In the genomic region with DNA sequence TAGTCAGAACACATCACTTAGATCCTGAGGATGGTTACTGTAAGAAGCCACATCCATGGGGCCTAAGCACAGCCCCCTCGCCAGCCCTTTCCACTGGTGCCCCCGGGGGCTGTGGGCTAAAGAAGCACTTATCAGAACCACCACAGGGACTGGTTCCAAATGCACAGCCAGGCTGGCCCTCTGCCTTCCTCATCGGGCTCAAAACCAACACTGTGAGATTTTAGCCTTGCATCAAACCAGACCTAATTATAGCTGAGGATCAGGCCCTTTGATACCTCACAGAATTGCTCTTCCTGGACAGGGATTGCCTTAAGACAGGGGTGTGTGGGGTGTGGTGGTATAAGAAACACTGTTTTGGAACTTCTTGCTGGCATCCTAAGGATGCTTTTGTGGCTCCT, we compare ENCODE assay signal across 17 cellular contexts.
"Had no signal": no experiment of that assay in that cellular context is flagged by ENCODE, and none has a peak within 500 bp of the region (broad histone marks: within the 10 kb centered on the region; RNA-seq: fewer than 3 reads in every experiment).

No MANE protein-coding gene starts in this region.

- H3K27ac Mint-ChIP-seq: activated naive CD4-positive, alpha-beta T cell treated with anti-CD3 and anti-CD28 coated beads, Interleukin-2, amount 10 ng/mL, durations not matched to agents 7 days and 5 days; activated naive CD8-positive, alpha-beta T cell treated with anti-CD3 and anti-CD28 coated beads, Interleukin-2, amount 10 ng/mL, durations not matched to agents 7 days and 5 days; dendritic cell treated with granulocyte-macrophage colony-stimulating factor and Interleukin-4, amounts not matched to agents 40 ng/mL and 50 ng/mL, for 4 days had no signal

- H3K9me3 Mint-ChIP-seq: activated naive CD4-positive, alpha-beta T cell treated with anti-CD3 and anti-CD28 coated beads, Interleukin-2, amount 10 ng/mL, durations not matched to agents 7 days and 5 days; activated naive CD8-positive, alpha-beta T cell treated with anti-CD3 and anti-CD28 coated beads, Interleukin-2, amount 10 ng/mL, durations not matched to agents 7 days and 5 days; activated T-cell treated with anti-CD3 and anti-CD28 coated beads, Interleukin-2, amount 50 U/mL, for 24 hours; dendritic cell treated with granulocyte-macrophage colony-stimulating factor and Interleukin-4, amounts not matched to agents 40 ng/mL and 50 ng/mL, for 4 days; naive thymus-derived CD4-positive, alpha-beta T cell had no signal

- H3K4me3 Mint-ChIP-seq: activated naive CD4-positive, alpha-beta T cell treated with anti-CD3 and anti-CD28 coated beads, Interleukin-2, amount 10 ng/mL, durations not matched to agents 7 days and 5 days; activated naive CD8-positive, alpha-beta T cell treated with anti-CD3 and anti-CD28 coated beads, Interleukin-2, amount 10 ng/mL, durations not matched to agents 7 days and 5 days; activated T-cell treated with anti-CD3 and anti-CD28 coated beads, Interleukin-2, amount 50 U/mL, for 24 hours; dendritic cell treated with granulocyte-macrophage colony-stimulating factor and Interleukin-4, amounts not matched to agents 40 ng/mL and 50 ng/mL, for 4 days; naive thymus-derived CD4-positive, alpha-beta T cell had no signal

- H3K27me3 Mint-ChIP-seq: activated T-cell treated with anti-CD3 and anti-CD28 coated beads, Interleukin-2, amount 50 U/mL, for 24 hours had no signal

- ATAC-seq: foreskin keratinocyte; naive thymus-derived CD4-positive, alpha-beta T cell; psoas muscle; stimulated activated naive CD8-positive, alpha-beta T cell treated with anti-CD3 and anti-CD28 coated beads, Interleukin-15, Interleukin-2, amounts not matched to agents 100 U/mL and 50 U/mL, for 24 hours had no signal

- H3K4me1 Mint-ChIP-seq: activated naive CD4-positive, alpha-beta T cell treated with anti-CD3 and anti-CD28 coated beads, Interleukin-2, amount 10 ng/mL, durations not matched to agents 7 days and 5 days; activated naive CD8-positive, alpha-beta T cell treated with anti-CD3 and anti-CD28 coated beads, Interleukin-2, amount 10 ng/mL, durations not matched to agents 7 days and 5 days; naive thymus-derived CD4-positive, alpha-beta T cell had no signal

- DNase-seq: activated CD4-positive, alpha-beta T cell treated with anti-CD3 and anti-CD28 coated beads for 4 hours; activated CD4-positive, alpha-beta T cell treated with anti-CD3 and anti-CD28 coated beads, Interleukin-2, amount 50 U/mL, for 48 hours; activated CD8-positive, alpha-beta memory T cell treated with anti-CD3 and anti-CD28 coated beads, Interleukin-2, amount 50 U/mL, for 48 hours; activated gamma-delta T cell; activated naive CD4-positive, alpha-beta T cell treated with anti-CD3 and anti-CD28 coated beads, Interleukin-2, amount 10 ng/mL, durations not matched to agents 7 days and 5 days; activated naive CD8-positive, alpha-beta T cell treated with anti-CD3 and anti-CD28 coated beads, Interleukin-2, amount 10 ng/mL, durations not matched to agents 7 days and 5 days; activated T-cell treated with anti-CD3 and anti-CD28 coated beads, Interleukin-2, amount 50 U/mL, for 24 hours; brain microvascular endothelial cell; foreskin keratinocyte; midbrain; naive thymus-derived CD4-positive, alpha-beta T cell; psoas muscle; stimulated activated CD4-positive, alpha-beta T cell treated with anti-CD3 and anti-CD28 coated beads, Interleukin-2, amount 100 ng/mL, for 48 hours; stimulated activated naive CD8-positive, alpha-beta T cell treated with anti-CD3 and anti-CD28 coated beads, Interleukin-15, Interleukin-2, amounts not matched to agents 100 U/mL and 50 U/mL, for 24 hours; testis; transverse colon had no signal
